ENCODE assay signal across 9 cellular contexts in the genomic region with DNA sequence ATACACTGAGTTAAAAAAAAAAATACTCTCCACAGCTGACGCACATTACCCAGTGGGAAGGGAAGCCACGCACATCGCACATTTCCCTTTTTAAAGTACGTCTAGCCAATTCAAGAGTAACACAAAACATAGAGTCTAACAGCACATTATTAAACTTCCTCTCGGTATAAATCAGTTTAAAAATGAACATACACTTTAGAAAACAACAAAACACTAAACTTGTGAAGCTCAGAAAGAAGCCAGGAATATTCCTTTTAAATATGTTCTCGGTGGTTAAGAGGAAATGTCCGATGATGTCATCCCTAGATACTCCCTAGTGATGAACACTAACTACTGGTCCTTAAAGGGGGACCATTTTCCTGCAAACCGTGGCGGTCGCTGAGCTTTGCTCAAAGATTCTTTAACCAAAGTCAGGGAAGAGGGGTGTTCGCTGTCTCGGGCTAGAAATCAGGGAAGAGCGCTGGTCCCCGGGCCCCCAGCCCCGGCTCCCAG. TPM values are rescaled to one million over a fixed set of nuclear protein-coding genes. Genes with fewer than 3 reads are reported as not detected.
DNase-seq lines count a peak whose midpoint lies in the region; ATAC-seq, FAIRE-seq and TF ChIP-seq lines count a peak whose summit lies in the region.
"Had no signal": no experiment of that assay in that cellular context is flagged by ENCODE, and none has a peak within 500 bp of the region (broad histone marks: within the 10 kb centered on the region; RNA-seq: fewer than 3 reads in every experiment).

No MANE protein-coding gene starts in this region.

- intact Hi-C loops in right lobe of liver (cut with DNase I) = no loop called here

- no peak overlapping the region for H3K27ac ChIP-seq in right lobe of liver

- H3K4me1 ChIP-seq in ES-I3 (ENCODE audit: insufficient read depth, low read length) (peaks cover 12% of the 10 kb centered on the region; the same call in 1 of the 2 replicates), right lobe of liver (no peaks in the 10 kb centered on the region)

- H3K9ac ChIP-seq in ES-I3 (ENCODE audit: low read depth, low read length) = peak overlapping the region; percentile 88

- ATAC-seq in GM21367 (IDR thresholded peaks at IDR 0.05; ENCODE audit: unreplicated experiment) = peak; percentile 70
- ATAC-seq in HG03565 (IDR thresholded peaks at IDR 0.05; ENCODE audit: unreplicated experiment) = peak; percentile 52
- no peak for ATAC-seq in right lobe of liver

- FAIRE-seq in RCC 7860 (lab: Jason Lieb, UNC) = no peak
- FAIRE-seq: endometrium had no signal

- peaks cover 0 to 5% of the 10 kb centered on the region in 2 donors for H3K27me3 ChIP-seq in right lobe of liver

- H3K36me3 ChIP-seq in ES-I3 (ENCODE audit: insufficient read depth, low read length) = no peaks in the 10 kb centered on the region
- no peaks in the 10 kb centered on the region for H3K36me3 ChIP-seq in right lobe of liver

- 7% methylated on average over 10 of the region's 15 CpGs for WGBS in right lobe of liver (ENCODE audit: insufficient coverage, low coverage, low lambda C conversion rate, missing lambda C conversion rate)

- H3K9me3 ChIP-seq in ES-I3 (ENCODE audit: control insufficient read depth, insufficient read depth, low read length) (no peaks in the 10 kb centered on the region), right lobe of liver (no peaks in the 10 kb centered on the region)

- no peak for TF ChIP-seq POLR2A in right lobe of liver (IDR thresholded peaks at IDR 0.05)

- DNase-seq in RCC 7860 (ENCODE audit: low spot score) (peak; percentile 49), dedifferentiated amniotic fluid mesenchymal stem cell (ENCODE audit: extremely low spot score) (peak; percentile 33), right lobe of liver (no peak), superior temporal gyrus (ENCODE audit: extremely low spot score) (peak; percentile 73), AML-193 (lab: John Stamatoyannopoulos, UW) (no peak)

- TF ChIP-seq CTCF in right lobe of liver (IDR thresholded peaks at IDR 0.05) = no peak

- peak overlapping the region; percentile 15 to 42 (median 25) for H3K4me3 ChIP-seq in right lobe of liver

RNA-seq across cellular contexts. Expression of a gene that starts 0.7 kb away (rescaled TPM):
- total RNA-seq in right lobe of liver = under 1 TPM; 0.07 to 0.35 (median 0.31) TPM

RNA-seq across cellular contexts. Expression of a gene that starts 14.0 kb away (rescaled TPM):
- total RNA-seq in right lobe of liver = not detected

RNA-seq across cellular contexts. Expression of a gene that starts 28.7 kb away (rescaled TPM):
- total RNA-seq in right lobe of liver = 1 to 10 TPM in 2 of 6 experiments, not detected in 4; 1.2 to 2.1 TPM

RNA-seq across cellular contexts. Expression of a gene that starts 56.6 kb away (rescaled TPM):
- not detected for total RNA-seq in right lobe of liver

Comparison
In these comparisons a context has a peak if more than half of its experiments do, and no peak if none do; other contexts are left out.
1. ATAC-seq: peak in GM21367 (single experiment) and HG03565 (single experiment); none in right lobe of liver (0 of 4).
2. DNase-seq: peak in RCC 7860 (single experiment), dedifferentiated amniotic fluid mesenchymal stem cell (single experiment) and superior temporal gyrus (single experiment); none in right lobe of liver (0 of 3) and AML-193 (0 of 2).